Comparison of ENCODE assay signal across 2 cellular contexts in the genomic region with DNA sequence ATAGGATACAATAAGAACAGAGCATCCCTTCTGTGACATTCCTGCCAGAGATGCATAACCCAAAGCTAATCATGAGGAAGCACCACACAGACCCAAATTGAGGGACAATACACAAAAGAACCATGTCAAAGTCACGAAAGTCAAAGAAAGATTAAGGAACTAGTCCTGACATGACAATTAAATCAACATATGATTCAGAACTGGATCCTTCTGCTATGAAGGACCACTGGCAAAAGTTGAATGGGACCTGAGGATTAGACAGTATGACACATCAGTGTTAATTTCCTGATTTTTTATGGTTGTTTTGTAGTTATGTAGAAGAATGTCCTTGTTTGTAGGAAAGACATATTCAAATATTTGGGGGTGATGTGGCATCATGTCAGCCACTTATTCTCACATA.
A peak's percentile ranks its signal among the peaks of the same experiment; 100 is the strongest.
TF ChIP-seq lines count a peak whose summit lies in the region.

No MANE protein-coding gene starts in this region.

TF ChIP-seq in HEK293, 187 proteins besides CTCF, POLR2A, EP300 and RAD21:
- TF ChIP-seq ZNF223 (tag by site-specific recombination; IDR thresholded peaks at IDR 0.05) (no peak), ZNF677 (tag by site-specific recombination; IDR thresholded peaks at IDR 0.05) (peak; percentile 59; the same call in 1 of the 2 replicates)

TF ChIP-seq in endothelial cell of umbilical vein, 7 proteins besides CTCF, POLR2A, EP300 and RAD21:
- no peak for TF ChIP-seq JUN (IDR thresholded peaks at IDR 0.05; ENCODE audit: borderline replicate concordance, insufficient read depth, insufficient read length, low read depth)
- no peak for TF ChIP-seq POLR2AphosphoS5 (IDR thresholded peaks at IDR 0.05; ENCODE audit: insufficient read depth, low read depth, low read length)
- peak; percentile 22 for TF ChIP-seq FOS (IDR thresholded peaks at IDR 0.05; ENCODE audit: borderline replicate concordance, insufficient read depth, low read length)
- TF ChIP-seq EZH2 (IDR thresholded peaks at IDR 0.05; ENCODE audit: borderline replicate concordance, low read depth, low read length, severe bottlenecking) = no peak
- TF ChIP-seq MYC (IDR thresholded peaks at IDR 0.05; ENCODE audit: low read depth, low read length) = no peak
